Comparison of ENCODE assay signal across 10 cellular contexts in the genomic region with DNA sequence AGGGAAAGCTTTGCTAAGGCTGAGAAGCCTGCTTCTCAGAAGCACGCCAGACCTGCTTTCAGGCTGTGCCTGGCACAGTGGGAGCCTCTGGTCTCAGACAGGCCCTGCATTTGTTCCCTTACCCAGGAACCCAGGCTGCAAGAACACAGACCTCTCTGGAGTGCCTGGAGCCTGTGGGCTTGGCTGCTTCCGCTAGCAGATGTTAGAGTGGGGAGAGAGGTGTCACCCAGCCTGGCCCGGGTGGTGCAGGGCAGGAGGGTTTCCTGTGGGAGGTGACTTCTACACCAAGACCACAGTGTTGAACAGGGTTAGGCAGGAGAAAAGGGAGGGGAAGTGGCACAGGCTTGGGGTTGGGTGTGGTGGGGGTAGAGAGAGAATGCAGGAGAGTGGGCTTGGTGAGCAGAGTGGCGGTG. TPM values are rescaled to one million over a fixed set of nuclear protein-coding genes. Genes with fewer than 3 reads are reported as not detected.
DNase-seq lines count a peak whose midpoint lies in the region; ATAC-seq, FAIRE-seq and TF ChIP-seq lines count a peak whose summit lies in the region.
"Had no signal": no experiment of that assay in that cellular context is flagged by ENCODE, and none has a peak within 500 bp of the region (broad histone marks: within the 10 kb centered on the region; RNA-seq: fewer than 3 reads in every experiment).

No MANE protein-coding gene starts in this region.

- WGBS in small intestine, 3 donors: 41 to 58% (median 53%) methylated on average over 4 of the region's 4 CpGs

- DNase-seq in NB4 (ENCODE audit: low read depth) (peak; percentile 85), small intestine (peak; percentile 55), HK-2 (ENCODE audit: unreplicated experiment) (no peak), HPDE6-E6E7 (ENCODE audit: extremely low spot score) (no peak), NCI-H1694 treated with DMSO at 0.1 percent for 48 hours (lab: John Stamatoyannopoulos, UW) (no peak)
- DNase-seq in activated T-helper 2 cell treated with anti-CD3 and anti-CD28 coated beads, Interferon-gamma antibody, Interleukin-2, Interleukin-4, amounts not matched to agents 10 μg/mL and 5 μg/mL and 100 μg/mL, durations not matched to agents 14 hours and 24 hours and 36 hours (ENCODE audit: low spot score): peak; percentile 73

- no peaks in the 10 kb centered on the region for H3K9me3 ChIP-seq in small intestine (ENCODE audit: control insufficient read depth, low read depth)

- peaks cover 44% of the 10 kb centered on the region for H3K4me1 Mint-ChIP-seq in activated T-helper 2 cell treated with anti-CD3 and anti-CD28 coated beads, Interferon-gamma antibody, Interleukin-2, Interleukin-4, amounts not matched to agents 10 μg/mL and 5 μg/mL and 100 μg/mL, durations not matched to agents 14 hours and 24 hours and 36 hours (ENCODE audit: low read depth)

- ATAC-seq in GM18498 (IDR thresholded peaks at IDR 0.05; ENCODE audit: unreplicated experiment) (peak; percentile 83), GM19328 (IDR thresholded peaks at IDR 0.05; ENCODE audit: unreplicated experiment) (no peak)
- ATAC-seq: left lung had no signal

- no peak overlapping the region for H3K27ac ChIP-seq in small intestine (ENCODE audit: low read depth in 1 of 2, low read length in 1 of 2)

- H3K27ac Mint-ChIP-seq in activated T-helper 2 cell treated with anti-CD3 and anti-CD28 coated beads, Interferon-gamma antibody, Interleukin-2, Interleukin-4, amounts not matched to agents 10 μg/mL and 5 μg/mL and 100 μg/mL, durations not matched to agents 14 hours and 24 hours and 36 hours: peak overlapping the region; percentile 90

- no peak overlapping the region for H3K4me3 ChIP-seq in NB4 (ENCODE audit: low read depth, low read length)
- no peak overlapping the region for H3K4me3 ChIP-seq in small intestine (ENCODE audit: low read depth in 1 of 2, low read length in 2 of 2)
- H3K4me3 ChIP-seq: left lung had no signal

- H3K4me3 Mint-ChIP-seq in activated T-helper 2 cell treated with anti-CD3 and anti-CD28 coated beads, Interferon-gamma antibody, Interleukin-2, Interleukin-4, amounts not matched to agents 10 μg/mL and 5 μg/mL and 100 μg/mL, durations not matched to agents 14 hours and 24 hours and 36 hours (ENCODE audit: low read depth): no peak overlapping the region

- peaks cover 9% of the 10 kb centered on the region for H3K9me3 Mint-ChIP-seq in activated T-helper 2 cell treated with anti-CD3 and anti-CD28 coated beads, Interferon-gamma antibody, Interleukin-2, Interleukin-4, amounts not matched to agents 10 μg/mL and 5 μg/mL and 100 μg/mL, durations not matched to agents 14 hours and 24 hours and 36 hours

- peaks cover 1% of the 10 kb centered on the region for H3K27me3 Mint-ChIP-seq in activated T-helper 2 cell treated with anti-CD3 and anti-CD28 coated beads, Interferon-gamma antibody, Interleukin-2, Interleukin-4, amounts not matched to agents 10 μg/mL and 5 μg/mL and 100 μg/mL, durations not matched to agents 14 hours and 24 hours and 36 hours (ENCODE audit: low read depth)

- peaks cover 6% of the 10 kb centered on the region for H3K36me3 Mint-ChIP-seq in activated T-helper 2 cell treated with anti-CD3 and anti-CD28 coated beads, Interferon-gamma antibody, Interleukin-2, Interleukin-4, amounts not matched to agents 10 μg/mL and 5 μg/mL and 100 μg/mL, durations not matched to agents 14 hours and 24 hours and 36 hours (ENCODE audit: low read depth)

- no peak for FAIRE-seq in small intestine (lab: Jason Lieb, UNC)

- TF ChIP-seq CTCF in NB4 (IDR thresholded peaks at IDR 0.05; ENCODE audit: low read depth, low read length): no peak

- H3K36me3 ChIP-seq in small intestine (ENCODE audit: control insufficient read depth in 2 of 2, insufficient read depth in 2 of 2, low read length in 2 of 2): no peaks in the 10 kb centered on the region
- H3K36me3 ChIP-seq: left lung had no signal

- no peaks in the 10 kb centered on the region for H3K4me1 ChIP-seq in small intestine (ENCODE audit: control insufficient read depth in 2 of 2, insufficient read depth in 1 of 2, low read depth in 1 of 2, low read length in 1 of 2)

- TF ChIP-seq POLR2A in NB4 (IDR thresholded peaks at IDR 0.05; ENCODE audit: extremely low read depth, insufficient read length): no peak

- intact Hi-C loops in activated T-helper 2 cell treated with anti-CD3 and anti-CD28 coated beads, Interferon-gamma antibody, Interleukin-2, Interleukin-4, amounts not matched to agents 10 μg/mL and 5 μg/mL and 100 μg/mL, durations not matched to agents 14 hours and 24 hours and 36 hours (cut with micrococcal nuclease): loop anchor here (5.0 kb wide), 1 partner anchor 35 kb away; a partner anchor contains a TSS

- H3K27me3 ChIP-seq in small intestine (ENCODE audit: control insufficient read depth in 2 of 2, insufficient read depth in 2 of 2, low read length in 2 of 2): no peaks in the 10 kb centered on the region
- H3K27me3 ChIP-seq: left lung had no signal

RNA-seq across cellular contexts. Expression of a gene that starts 35.8 kb away (rescaled TPM):
- 1.8 and 1.9 TPM in 2 replicates for total RNA-seq in activated T-helper 2 cell treated with anti-CD3 and anti-CD28 coated beads, Interferon-gamma antibody, Interleukin-2, Interleukin-4, amounts not matched to agents 10 μg/mL and 5 μg/mL and 100 μg/mL, durations not matched to agents 14 hours and 24 hours and 36 hours
- 10 to 100 TPM in 1 of 3 donors, 1 to 10 TPM in 2; 4.1 to 47.8 (median 4.2) TPM for polyA plus RNA-seq in small intestine

RNA-seq across cellular contexts. Expression of a gene that starts 50.2 kb away (rescaled TPM):
- 2.1 and 2.8 TPM in 2 replicates for total RNA-seq in activated T-helper 2 cell treated with anti-CD3 and anti-CD28 coated beads, Interferon-gamma antibody, Interleukin-2, Interleukin-4, amounts not matched to agents 10 μg/mL and 5 μg/mL and 100 μg/mL, durations not matched to agents 14 hours and 24 hours and 36 hours
- 1 to 10 TPM; 2.4 to 3.9 (median 3.4) TPM for polyA plus RNA-seq in small intestine
- total RNA-seq: G401 had no signal

RNA-seq across cellular contexts. Expression of a gene that starts 56.2 kb away (rescaled TPM):
- total RNA-seq in activated T-helper 2 cell treated with anti-CD3 and anti-CD28 coated beads, Interferon-gamma antibody, Interleukin-2, Interleukin-4, amounts not matched to agents 10 μg/mL and 5 μg/mL and 100 μg/mL, durations not matched to agents 14 hours and 24 hours and 36 hours: 6.3 and 6.8 TPM in 2 replicates
- polyA plus RNA-seq in small intestine: 1 to 10 TPM; 1.1 to 2.8 (median 1.6) TPM

Comparison
In these comparisons a context has a peak if more than half of its experiments do, and no peak if none do; other contexts are left out.
1. DNase-seq: peak in NB4 (single experiment), activated T-helper 2 cell treated with anti-CD3 and anti-CD28 coated beads, Interferon-gamma antibody, Interleukin-2, Interleukin-4, amounts not matched to agents 10 μg/mL and 5 μg/mL and 100 μg/mL, durations not matched to agents 14 hours and 24 hours and 36 hours (single experiment) and small intestine (single experiment); none in HK-2 (single experiment), HPDE6-E6E7 (single experiment) and NCI-H1694 treated with DMSO at 0.1 percent for 48 hours (single experiment).